8 cellular contexts compared by ENCODE assay signal in the genomic region with DNA sequence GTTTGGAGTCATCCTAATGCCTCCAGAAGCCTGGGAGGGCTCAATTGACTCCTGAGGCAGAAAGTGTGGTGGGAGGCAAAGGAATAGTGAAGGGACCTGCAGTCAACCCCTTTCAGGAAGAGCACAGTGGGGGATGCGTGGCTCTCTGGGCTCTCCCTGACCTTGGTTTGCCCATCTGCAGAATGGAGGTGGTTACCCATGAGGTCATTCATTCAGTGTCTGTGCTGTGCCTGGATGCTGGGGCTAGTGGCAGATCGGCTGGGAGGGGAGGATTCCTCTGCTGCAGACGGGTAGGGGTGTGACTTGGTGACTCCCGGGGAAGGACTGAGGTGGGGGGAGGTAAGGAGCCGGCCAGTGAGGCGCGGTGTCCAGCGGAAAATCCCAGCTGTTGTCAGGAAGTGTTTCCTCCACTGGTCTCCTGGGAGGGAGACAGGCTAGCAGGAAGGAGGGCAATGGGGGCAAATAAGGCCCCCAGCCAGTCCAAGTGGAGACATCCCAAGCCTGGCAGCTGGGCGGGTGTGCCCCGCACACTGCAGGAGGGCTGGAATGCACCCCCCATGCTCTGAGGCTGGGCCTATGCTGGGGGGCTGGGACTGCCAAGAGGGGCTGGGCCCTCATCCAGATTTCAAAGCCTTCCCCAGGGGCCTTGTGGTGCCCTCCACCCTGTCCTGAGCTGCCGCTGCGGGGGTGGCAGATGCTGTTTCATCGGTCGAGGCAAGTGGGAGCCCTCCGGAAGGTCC. TPM values are rescaled to one million over a fixed set of nuclear protein-coding genes. Genes with fewer than 3 reads are reported as not detected.
DNase-seq lines count a peak whose midpoint lies in the region; ATAC-seq, FAIRE-seq and TF ChIP-seq lines count a peak whose summit lies in the region.

No MANE protein-coding gene starts in this region.

- H3K27ac Mint-ChIP-seq in Caco-2 (ENCODE audit: unreplicated experiment): peak overlapping the region; percentile 60

- H3K4me3 ChIP-seq in Caco-2 (ENCODE audit: low read depth, low read length) (no peak overlapping the region), MG63 (peak overlapping the region; percentile 44), mucosa of stomach (ENCODE audit: low read length) (no peak overlapping the region)

- H3K9me3 ChIP-seq in Caco-2 (no peaks in the 10 kb centered on the region), MG63 (no peaks in the 10 kb centered on the region), mucosa of stomach (ENCODE audit: control insufficient read depth, low read length) (no peaks in the 10 kb centered on the region)

- POLR2A ChIA-PET in Caco-2 (lab: Charles Lee): interaction anchor here (0.5 kb wide), 1 partner anchor 11 kb away, joined by 3 read pairs; no protein-coding TSS in a partner anchor

- H3K9me3 Mint-ChIP-seq in Caco-2 (ENCODE audit: unreplicated experiment): no peaks in the 10 kb centered on the region

- CTCF ChIA-PET in Caco-2 (lab: Charles Lee): interaction anchor here (1.3 to 2.2 kb wide), 3 partner anchors 11 to 106 kb away, joined by 3 to 7 read pairs (median 4); partner anchors contain the start of gene CXXC5

- H3K36me3 ChIP-seq in Caco-2 (ENCODE audit: control insufficient read depth, insufficient read depth, low read length): peaks cover 4% of the 10 kb centered on the region
- H3K36me3 ChIP-seq in MG63: peaks cover 44% of the 10 kb centered on the region
- no peaks in the 10 kb centered on the region for H3K36me3 ChIP-seq in mucosa of stomach (ENCODE audit: control insufficient read depth, insufficient read depth, low read length)

- no peak for ATAC-seq in GM18867 (IDR thresholded peaks at IDR 0.05; ENCODE audit: unreplicated experiment)
- no peak for ATAC-seq in HG02763 (IDR thresholded peaks at IDR 0.05; ENCODE audit: unreplicated experiment)

- H3K4me3 Mint-ChIP-seq in Caco-2 (ENCODE audit: unreplicated experiment): no peak overlapping the region

- FAIRE-seq in GM19239 (lab: Jason Lieb, UNC): no peak

- peaks cover 30% of the 10 kb centered on the region for H3K36me3 Mint-ChIP-seq in Caco-2 (ENCODE audit: insufficient read depth, unreplicated experiment)

- TF ChIP-seq CTCF in Caco-2 (IDR thresholded peaks at IDR 0.05; ENCODE audit: insufficient read depth in 1 of 2, low read depth in 1 of 2, low read length in 1 of 2, severe bottlenecking in 1 of 2, unreplicated experiment in 1 of 2): no peak

- peaks cover 38% of the 10 kb centered on the region for H3K4me1 Mint-ChIP-seq in Caco-2 (ENCODE audit: low read depth, unreplicated experiment)

- BruUV-seq in Caco-2 (replicated peaks; lab: Mats Ljungman, UMichigan): no TSS peak

- intact Hi-C loops in Caco-2 (cut with micrococcal nuclease; ENCODE audit: unreplicated experiment): no loop called here

- peak overlapping the region; percentile 83 for H3K9ac ChIP-seq in mucosa of stomach (ENCODE audit: low read length)

- H3K4me1 ChIP-seq in Caco-2: peaks cover 49% of the 10 kb centered on the region
- H3K4me1 ChIP-seq in mucosa of stomach (ENCODE audit: control insufficient read depth, insufficient read depth, low read length): peaks cover 83% of the 10 kb centered on the region

- H3K27me3 Mint-ChIP-seq in Caco-2 (ENCODE audit: insufficient read depth, unreplicated experiment): no peaks in the 10 kb centered on the region

- no peak for DNase-seq in Caco-2
- peak; percentile 98 for DNase-seq in MG63
- DNase-seq in dermis blood vessel endothelial cell: peak; percentile 60
- DNase-seq in GM19239 (ENCODE audit: insufficient read length, low spot score): no peak
- no peak for DNase-seq in ecto neural progenitor cell (ENCODE audit: low spot score)

- no peaks in the 10 kb centered on the region for H3K27me3 ChIP-seq in Caco-2 (replicated peaks; ENCODE audit: control insufficient read depth, insufficient read depth, low read length)
- H3K27me3 ChIP-seq in MG63: no peaks in the 10 kb centered on the region
- no peaks in the 10 kb centered on the region for H3K27me3 ChIP-seq in mucosa of stomach (ENCODE audit: control insufficient read depth, insufficient read depth, low read length)

RNA-seq across cellular contexts. Expression of gene CXXC5, which starts 10.9 kb away (rescaled TPM):
- total RNA-seq in Caco-2 (2022): 79.5 and 92.3 TPM in 2 replicates
- 133 and 193 TPM in 2 replicates for total RNA-seq in MG63 (2014; rRNA removed; shearing (Covaris generic); ENCODE audit: low replicate concordance)
- 29.6 and 36.1 TPM in 2 replicates for total RNA-seq in dermis blood vessel endothelial cell

Comparison
In these comparisons a context has a peak if more than half of its experiments do, and no peak if none do; other contexts are left out.
1. DNase-seq: peak in MG63 (single experiment) and dermis blood vessel endothelial cell (single experiment); none in Caco-2 (0 of 2), GM19239 (single experiment) and ecto neural progenitor cell (single experiment).